Comparison of ENCODE assay signal across 8 cellular contexts in genomic region chr16:14974656-14975417, GRCh38. TPM values are rescaled to one million over a fixed set of nuclear protein-coding genes. Genes with fewer than 3 reads are reported as not detected.
DNase-seq lines count a peak whose midpoint lies in the region; ATAC-seq lines count a peak whose summit lies in the region.
"Not testable (repeated sequence)": the region's sequence is repeated elsewhere in the genome, so short reads cannot be mapped to it uniquely, and the experiment has no call there.

TSS of gene PDXDC1 (plus strand) at chr16:14975026. CDS start at chr16:14975200, 174 bp downstream.

- not testable (repeated sequence) for H3K27me3 ChIP-seq in effector memory CD4-positive, alpha-beta T cell (replicated peaks; ENCODE audit: control insufficient read depth, insufficient read depth, low read length, poor library complexity, severe bottlenecking)

- POLR2A ChIA-PET in activated CD8-positive, alpha-beta memory T cell treated with anti-CD3 and anti-CD28 coated beads for 36 hours (lab: Charles Lee), result interaction anchor here (0.7 kb wide), 1 partner anchor 120 kb away, joined by 3 read pairs; the partner anchor contains the start of gene RRN3

- CTCF ChIA-PET in activated CD8-positive, alpha-beta memory T cell treated with anti-CD3 and anti-CD28 coated beads for 36 hours (lab: Charles Lee), result not testable (repeated sequence)

- not testable (repeated sequence) for H3K4me1 ChIP-seq in effector memory CD4-positive, alpha-beta T cell (ENCODE audit: control insufficient read depth, insufficient read depth, low read length, poor library complexity, severe bottlenecking)

- H3K27ac ChIP-seq in effector memory CD4-positive, alpha-beta T cell (ENCODE audit: insufficient read depth, low read length, poor library complexity, severe bottlenecking), result peak within 1 kb of the TSS; percentile 92

- peak; percentile 99 for DNase-seq in COLO668 (lab: John Stamatoyannopoulos, UW; ENCODE audit: unreplicated experiment)
- DNase-seq in HT1080 (ENCODE audit: low read depth), result peak; percentile 84
- peak; percentile 88 for DNase-seq in NOMO-1 (lab: John Stamatoyannopoulos, UW; ENCODE audit: unreplicated experiment in 2 of 2)
- peak; percentile 94 to 98 (median 94) for DNase-seq in effector memory CD4-positive, alpha-beta T cell
- DNase-seq in medulla oblongata (ENCODE audit: extremely low spot score), result peak; percentile 89
- DNase-seq in stimulated activated CD4-positive, alpha-beta T cell treated with anti-CD3 and anti-CD28 coated beads, TNF-alpha, amount 100 ng/mL, for 48 hours (ENCODE audit: low read depth in 3 of 3), result peak; percentile 91 to 98 (median 93)

- H3K9me3 ChIP-seq in effector memory CD4-positive, alpha-beta T cell (ENCODE audit: control insufficient read depth, low read length), result not testable (repeated sequence)

- peak within 1 kb of the TSS; percentile 97 for H3K4me3 ChIP-seq in effector memory CD4-positive, alpha-beta T cell (ENCODE audit: insufficient read depth, low read depth, low read length, poor library complexity, severe bottlenecking)

- peak; percentile 89 for ATAC-seq in GM21360 (IDR thresholded peaks at IDR 0.05; ENCODE audit: unreplicated experiment)

- not testable (repeated sequence) for H3K36me3 ChIP-seq in effector memory CD4-positive, alpha-beta T cell (ENCODE audit: control insufficient read depth, insufficient read depth, low read length)

RNA-seq across cellular contexts. Expression of gene PDXDC1, which starts in this region (rescaled TPM):
- 32.4 and 42.1 TPM in 2 replicates for total RNA-seq in HT1080 (2014; rRNA removed; shearing (Covaris generic))
- 28.0 and 28.6 TPM in 2 replicates for polyA plus RNA-seq in HT1080 (2015; cell fraction: cytosol; rRNA removed)
- 46.4 and 49.2 TPM in 2 replicates for polyA plus RNA-seq in HT1080 (2015; cell fraction: nucleus; rRNA removed)
- 10 to 100 TPM; 53.1 to 54.2 TPM for total RNA-seq in activated CD8-positive, alpha-beta memory T cell treated with anti-CD3 and anti-CD28 coated beads for 36 hours

Comparison
In these comparisons a context has a peak if more than half of its experiments do, and no peak if none do; other contexts are left out.
1. Peak in every context shown above with its lines: DNase-seq, ATAC-seq, H3K4me3 ChIP-seq and H3K27ac ChIP-seq.